ENCODE assay signal across 15 cellular contexts in the genomic region with DNA sequence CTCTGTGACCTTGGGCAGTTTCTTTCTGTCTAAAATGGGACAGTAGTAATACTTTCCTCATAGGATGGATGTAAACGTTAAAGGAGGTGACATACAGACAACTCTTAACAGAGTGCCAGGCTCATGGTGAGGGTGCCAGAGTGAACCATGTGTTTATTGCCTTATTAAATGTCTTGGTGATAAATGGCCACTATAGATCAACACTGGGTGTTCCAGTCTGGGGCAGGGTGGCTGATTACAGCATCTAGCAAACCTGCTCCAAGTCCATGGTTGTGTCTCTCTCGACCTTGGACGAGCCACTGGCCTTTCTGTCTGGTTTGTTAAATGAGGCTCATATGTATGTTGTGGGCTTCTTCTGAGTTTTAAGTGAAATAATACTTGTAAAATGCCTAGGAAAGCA.
DNase-seq lines count a peak whose midpoint lies in the region; ATAC-seq, FAIRE-seq and TF ChIP-seq lines count a peak whose summit lies in the region.
"Had no signal": no experiment of that assay in that cellular context is flagged by ENCODE, and none has a peak within 500 bp of the region (broad histone marks: within the 10 kb centered on the region; RNA-seq: fewer than 3 reads in every experiment).

No MANE protein-coding gene starts in this region.

- no peak for TF ChIP-seq EP300 in HepG2 (IDR thresholded peaks at IDR 0.05; ENCODE audit: low read depth in 2 of 2, low read length in 2 of 2)
- TF ChIP-seq EP300 in HepG2 (CRISPR knock-in tag; IDR thresholded peaks at IDR 0.05; ENCODE audit: borderline replicate concordance) = no peak
- TF ChIP-seq EP300 in suprapubic skin (IDR thresholded peaks at IDR 0.05) = no peak

- no peak for TF ChIP-seq CTCF in HepG2 (CRISPR knock-in tag; IDR thresholded peaks at IDR 0.05)
- no peak for TF ChIP-seq CTCF in right lobe of liver (IDR thresholded peaks at IDR 0.05)
- TF ChIP-seq CTCF in psoas muscle (IDR thresholded peaks at IDR 0.05) = no peak
- TF ChIP-seq CTCF in BE2C (IDR thresholded peaks at IDR 0.05; ENCODE audit: low read depth, low read length) = no peak
- TF ChIP-seq CTCF in suprapubic skin (IDR thresholded peaks at IDR 0.05) = no peak

- H3K4me1 ChIP-seq in HepG2 (ENCODE audit: insufficient read depth, low read length) (peaks cover 65% of the 10 kb centered on the region), right lobe of liver (peaks cover 0 to 13% (median 0%) of the 10 kb centered on the region in 4 donors), duodenal mucosa (ENCODE audit: control insufficient read depth in 1 of 2, insufficient read depth in 2 of 2, low read length in 2 of 2) (peaks cover 34 to 44% of the 10 kb centered on the region in 2 donors), psoas muscle (peaks cover 64% of the 10 kb centered on the region), BE2C (no peaks in the 10 kb centered on the region), suprapubic skin (peaks cover 35% of the 10 kb centered on the region)

- 80% methylated on average over 3 of the region's 3 CpGs for WGBS in HepG2 (ENCODE audit: low lambda C conversion rate)
- 91% methylated on average over 3 of the region's 3 CpGs for WGBS in right lobe of liver (ENCODE audit: insufficient coverage, low coverage, low lambda C conversion rate, missing lambda C conversion rate)
- WGBS in psoas muscle, 3 donors = 28 to 59% (median 40%) methylated on average over 3 of the region's 3 CpGs
- WGBS in suprapubic skin = 49% methylated on average over 3 of the region's 3 CpGs

- TF ChIP-seq POLR2A in HepG2 (IDR thresholded peaks at IDR 0.05; ENCODE audit: insufficient read depth in 1 of 2, low read depth in 2 of 2, low read length in 2 of 2) = no peak
- TF ChIP-seq POLR2A in right lobe of liver (IDR thresholded peaks at IDR 0.05) = no peak
- TF ChIP-seq POLR2A in suprapubic skin (IDR thresholded peaks at IDR 0.05) = no peak

- H3K36me3 ChIP-seq in HepG2 (replicated peaks in 1 of 2; ENCODE audit: control insufficient read depth in 1 of 2, insufficient read depth in 2 of 2, low read length in 2 of 2) (no peaks in the 10 kb centered on the region; a peak in 2 of 5 replicates), right lobe of liver (no peaks in the 10 kb centered on the region), duodenal mucosa (ENCODE audit: control insufficient read depth in 1 of 2, insufficient read depth in 2 of 2, low read length in 2 of 2) (no peaks in the 10 kb centered on the region), psoas muscle (ENCODE audit: insufficient read depth in 1 of 2, low read depth in 1 of 2) (no peaks in the 10 kb centered on the region), BE2C (no peaks in the 10 kb centered on the region), suprapubic skin (no peaks in the 10 kb centered on the region)

- POLR2A ChIA-PET in HepG2 (lab: Yijun Ruan, JAX) = interaction anchor here (0.7 kb wide), 1 partner anchor 15 kb away, joined by 3 read pairs; no protein-coding TSS in a partner anchor

- H3K4me3 ChIP-seq in HepG2 (replicated peaks in 1 of 3; ENCODE audit: insufficient read depth in 1 of 3, low read depth in 2 of 3, low read length in 3 of 3) (no peak overlapping the region), right lobe of liver (no peak overlapping the region), duodenal mucosa (ENCODE audit: low read depth in 1 of 2, low read length in 2 of 2) (no peak overlapping the region), psoas muscle (no peak overlapping the region), BE2C (ENCODE audit: low read depth, low read length) (no peak overlapping the region), suprapubic skin (no peak overlapping the region)

- CTCF ChIA-PET in HepG2 (lab: Yijun Ruan, JAX; ENCODE audit: low intra/inter-chr PET ratio, low total read pairs) = no interaction called here

- no peak for FAIRE-seq in HepG2 (lab: Jason Lieb, UNC)

- in situ Hi-C loops in HepG2 (cut with HindIII; ENCODE audit: extremely low pct_ligation_motif_present, low pct_unique_long_range_greater_than_20kb) = no loop called here

- H3K27ac ChIP-seq in HepG2 (ENCODE audit: extremely low read length, insufficient read depth, low read length) (no peak overlapping the region), right lobe of liver (no peak overlapping the region), duodenal mucosa (ENCODE audit: low read depth, low read length) (peak overlapping the region; percentile 46), psoas muscle (no peak overlapping the region), suprapubic skin (no peak overlapping the region)

- DNase-seq in HepG2 (ENCODE audit: low spot score) = no peak
- no peak for DNase-seq in right lobe of liver
- DNase-seq in psoas muscle = no peak
- no peak for DNase-seq in A172 (ENCODE audit: low spot score)
- no peak for DNase-seq in BE2C
- DNase-seq in suprapubic skin (ENCODE audit: low spot score in 2 of 2) = no peak
- DNase-seq: EL, KG1, NCI-H1048, NCI-H1436 treated with DMSO at 0.1 percent for 48 hours, NCI-H2029 treated with DMSO at 0.1 percent for 48 hours, NCI-H2171 treated with DMSO at 0.1 percent for 48 hours, NCI-H446 treated with DMSO at 0.1 percent for 48 hours had no signal

- H2AFZ ChIP-seq in HepG2 (ENCODE audit: low read length) = no peak overlapping the region

- no TSS peak for BruUV-seq in HepG2 (replicated peaks; lab: Mats Ljungman, UMichigan)

- H3K27me3 ChIP-seq in HepG2 (ENCODE audit: control insufficient read depth in 1 of 2, insufficient read depth in 2 of 2, low read length in 2 of 2) = no peaks in the 10 kb centered on the region
- no peaks in the 10 kb centered on the region for H3K27me3 ChIP-seq in right lobe of liver
- no peaks in the 10 kb centered on the region for H3K27me3 ChIP-seq in duodenal mucosa (ENCODE audit: control insufficient read depth in 1 of 2, insufficient read depth in 2 of 2, low read length in 2 of 2)
- H3K27me3 ChIP-seq in psoas muscle (ENCODE audit: insufficient read depth in 3 of 3, low read length in 2 of 3) = no peaks in the 10 kb centered on the region
- H3K27me3 ChIP-seq in BE2C = no peaks in the 10 kb centered on the region
- no peaks in the 10 kb centered on the region for H3K27me3 ChIP-seq in suprapubic skin

- H3K79me2 ChIP-seq in HepG2 (ENCODE audit: insufficient read depth, low read length) = peaks cover 84% of the 10 kb centered on the region

- ATAC-seq in HepG2 (no peak), right lobe of liver (no peak), psoas muscle (peak in 3 of 4 donors; percentile 9 to 19 (median 16))
- ATAC-seq: PC-3 had no signal

- H4K20me1 ChIP-seq in HepG2 (ENCODE audit: insufficient read depth, low read length) = peaks cover 26% of the 10 kb centered on the region

- H3K9me3 ChIP-seq in HepG2 (ENCODE audit: low read length) = no peaks in the 10 kb centered on the region
- H3K9me3 ChIP-seq in right lobe of liver = no peaks in the 10 kb centered on the region
- H3K9me3 ChIP-seq in duodenal mucosa (ENCODE audit: control insufficient read depth in 1 of 2, low read length in 2 of 2) = no peaks in the 10 kb centered on the region
- no peaks in the 10 kb centered on the region for H3K9me3 ChIP-seq in psoas muscle
- H3K9me3 ChIP-seq in BE2C = no peaks in the 10 kb centered on the region
- no peaks in the 10 kb centered on the region for H3K9me3 ChIP-seq in suprapubic skin

- TF ChIP-seq RAD21 in HepG2 (CRISPR knock-in tag; IDR thresholded peaks at IDR 0.05) = no peak

- H3K4me2 ChIP-seq in HepG2 (ENCODE audit: low read depth, low read length) = peak overlapping the region; percentile 29; the same call in 1 of the 2 replicates

- intact Hi-C loops in HepG2 (cut with micrococcal nuclease; ENCODE audit: unreplicated experiment) = no loop called here
- intact Hi-C loops in right lobe of liver (cut with DNase I) = no loop called here
- intact Hi-C loops in psoas muscle (cut with DNase I) = no loop called here

- H3K9ac ChIP-seq in HepG2 (ENCODE audit: insufficient read depth, low read depth, low read length) (no peak overlapping the region), duodenal mucosa (ENCODE audit: low read depth in 1 of 2, low read length in 2 of 2) (peak overlapping the region; percentile 26 to 50)

TF ChIP-seq in HepG2, 621 proteins besides CTCF, POLR2A, EP300 and RAD21:
- TF ChIP-seq XBP1 (CRISPR knock-in tag; IDR thresholded peaks at IDR 0.05) (no peak), RFX5 (IDR thresholded peaks at IDR 0.05; ENCODE audit: low read depth, low read length) (no peak)
- TF ChIP-seq, protein P1, sequence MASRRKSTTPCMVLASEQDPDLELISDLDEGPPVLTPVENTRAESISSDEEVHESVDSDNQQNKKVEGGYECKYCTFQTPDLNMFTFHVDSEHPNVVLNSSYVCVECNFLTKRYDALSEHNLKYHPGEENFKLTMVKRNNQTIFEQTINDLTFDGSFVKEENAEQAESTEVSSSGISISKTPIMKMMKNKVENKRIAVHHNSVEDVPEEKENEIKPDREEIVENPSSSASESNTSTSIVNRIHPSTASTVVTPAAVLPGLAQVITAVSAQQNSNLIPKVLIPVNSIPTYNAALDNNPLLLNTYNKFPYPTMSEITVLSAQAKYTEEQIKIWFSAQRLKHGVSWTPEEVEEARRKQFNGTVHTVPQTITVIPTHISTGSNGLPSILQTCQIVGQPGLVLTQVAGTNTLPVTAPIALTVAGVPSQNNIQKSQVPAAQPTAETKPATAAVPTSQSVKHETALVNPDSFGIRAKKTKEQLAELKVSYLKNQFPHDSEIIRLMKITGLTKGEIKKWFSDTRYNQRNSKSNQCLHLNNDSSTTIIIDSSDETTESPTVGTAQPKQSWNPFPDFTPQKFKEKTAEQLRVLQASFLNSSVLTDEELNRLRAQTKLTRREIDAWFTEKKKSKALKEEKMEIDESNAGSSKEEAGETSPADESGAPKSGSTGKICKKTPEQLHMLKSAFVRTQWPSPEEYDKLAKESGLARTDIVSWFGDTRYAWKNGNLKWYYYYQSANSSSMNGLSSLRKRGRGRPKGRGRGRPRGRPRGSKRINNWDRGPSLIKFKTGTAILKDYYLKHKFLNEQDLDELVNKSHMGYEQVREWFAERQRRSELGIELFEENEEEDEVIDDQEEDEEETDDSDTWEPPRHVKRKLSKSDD (CRISPR knock-in tag; IDR thresholded peaks at IDR 0.05; ENCODE audit: low read depth) = no peak
TF ChIP-seq in HepG2: peak in this region for 0.

Comparison
In these comparisons a context has a peak if more than half of its experiments do, and no peak if none do; other contexts are left out.
1. ATAC-seq: peak in psoas muscle (3 of 4); none in HepG2 (single experiment) and right lobe of liver (0 of 4).